22 cellular contexts compared by ENCODE assay signal in the genomic region with DNA sequence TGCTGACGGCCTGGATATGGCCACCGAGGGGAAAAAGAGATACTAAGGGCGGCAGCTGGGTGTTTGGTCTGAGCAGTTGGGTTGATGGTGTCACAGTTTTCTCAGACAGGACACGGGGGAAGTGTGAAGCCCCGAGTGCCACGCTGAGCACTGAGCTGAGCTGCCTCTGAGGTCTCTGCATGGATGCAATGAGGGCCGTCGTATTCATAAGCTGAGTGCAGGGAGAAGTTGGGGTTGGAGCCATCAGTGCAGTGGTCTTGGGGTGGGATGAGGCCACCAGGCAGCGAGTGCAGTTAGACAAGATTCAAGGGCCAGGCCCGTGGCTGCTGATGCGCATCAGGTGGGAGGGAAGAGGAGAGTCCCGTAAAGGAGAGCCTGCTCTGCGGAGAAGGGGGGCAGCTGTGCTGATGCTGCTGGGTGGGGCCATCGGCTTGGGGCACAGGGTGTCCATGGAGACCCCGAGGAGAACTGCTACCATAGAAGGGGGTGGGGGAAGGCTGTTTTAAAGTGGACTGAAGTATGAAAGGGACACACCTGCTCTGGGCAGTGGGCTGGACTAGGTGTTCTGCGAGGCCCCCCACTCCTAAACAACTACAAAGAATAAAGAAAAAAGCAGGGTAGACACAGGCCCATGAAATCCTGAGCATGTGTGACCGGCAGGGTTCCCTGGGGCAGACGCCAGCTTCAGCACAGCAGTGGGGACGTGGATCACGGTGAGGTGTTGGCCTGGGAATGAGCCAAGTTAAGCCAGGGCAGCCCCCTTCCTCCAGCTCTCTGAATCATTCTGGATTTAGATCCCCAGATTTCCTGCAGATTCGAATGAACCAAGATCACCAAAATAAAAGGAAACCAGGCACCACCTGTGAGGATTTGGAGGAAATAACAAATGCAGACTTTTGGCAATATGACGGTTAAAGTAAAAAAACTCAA. TPM values are rescaled to one million over a fixed set of nuclear protein-coding genes. Genes with fewer than 3 reads are reported as not detected.
A peak's percentile ranks its signal among the peaks of the same experiment; 100 is the strongest.
DNase-seq lines count a peak whose midpoint lies in the region; FAIRE-seq and TF ChIP-seq lines count a peak whose summit lies in the region.
"Had no signal": no experiment of that assay in that cellular context is flagged by ENCODE, and none has a peak within 500 bp of the region (broad histone marks: within the 10 kb centered on the region; RNA-seq: fewer than 3 reads in every experiment).

No MANE protein-coding gene starts in this region.

- no peak overlapping the region for H2AFZ ChIP-seq in osteoblast (ENCODE audit: low read length)

- H3K9me3 ChIP-seq in osteoblast (ENCODE audit: low read depth, low read length) = no peaks in the 10 kb centered on the region
- H3K9me3 ChIP-seq: BLaER1 treated with 17β-estradiol and CSF1 and Interleukin-3, amounts not matched to agents 10 nM and 100 nM had no signal

- H3K9me3 Mint-ChIP-seq in endothelial cell (ENCODE audit: unreplicated experiment) = no peaks in the 10 kb centered on the region

- H3K4me3 Mint-ChIP-seq in endothelial cell (ENCODE audit: unreplicated experiment) = peak overlapping the region; percentile 51

- H3K27me3 Mint-ChIP-seq in endothelial cell (ENCODE audit: unreplicated experiment) = peaks cover 7% of the 10 kb centered on the region

- H3K27ac ChIP-seq in RWPE1 (peak overlapping the region; percentile 66), osteoblast (ENCODE audit: low read depth, low read length) (no peak overlapping the region)
- H3K27ac ChIP-seq: BLaER1 treated with 17β-estradiol and CSF1 and Interleukin-3, amounts not matched to agents 10 nM and 100 nM had no signal

- POLR2A ChIA-PET in RWPE1 (lab: Yijun Ruan, JAX; ENCODE audit: low non-redundant PET) = interaction anchor here (0.9 kb wide), 1 partner anchor 105 kb away, joined by 3 read pairs; no protein-coding TSS in a partner anchor

- CTCF ChIA-PET in RWPE1 (lab: Yijun Ruan, JAX) = no interaction called here

- no peak overlapping the region for H3K4me2 ChIP-seq in osteoblast (ENCODE audit: insufficient read depth, low read length)
- H3K4me2 ChIP-seq: BLaER1 treated with 17β-estradiol and CSF1 and Interleukin-3, amounts not matched to agents 10 nM and 100 nM had no signal

- peaks cover 84% of the 10 kb centered on the region for H3K36me3 ChIP-seq in osteoblast (ENCODE audit: insufficient read depth, low read length)

- H3K4me1 ChIP-seq in osteoblast (ENCODE audit: insufficient read depth, low read length) = peaks cover 7% of the 10 kb centered on the region
- H3K4me1 ChIP-seq: BLaER1 treated with 17β-estradiol and CSF1 and Interleukin-3, amounts not matched to agents 10 nM and 100 nM had no signal

- H4K20me1 ChIP-seq in osteoblast (ENCODE audit: insufficient read depth, low read length) = peaks cover 40% of the 10 kb centered on the region

- peaks cover 14% of the 10 kb centered on the region for H3K79me2 ChIP-seq in osteoblast (ENCODE audit: insufficient read depth, low read length)

- peaks cover 3% of the 10 kb centered on the region for H3K4me1 Mint-ChIP-seq in endothelial cell (ENCODE audit: unreplicated experiment)

- TF ChIP-seq CTCF in RWPE1 (conservative IDR thresholded peaks at IDR 0.05; ENCODE audit: low read depth) (no peak), endothelial cell (IDR thresholded peaks at IDR 0.05; ENCODE audit: unreplicated experiment) (no peak), osteoblast (IDR thresholded peaks at IDR 0.05; ENCODE audit: extremely low read depth, low read depth, low read length) (no peak)

- no peak overlapping the region for H3K4me3 ChIP-seq in osteoblast (ENCODE audit: insufficient read depth, low read length)
- H3K4me3 ChIP-seq: BLaER1 treated with 17β-estradiol and CSF1 and Interleukin-3, amounts not matched to agents 10 nM and 100 nM had no signal

- H3K27me3 ChIP-seq in osteoblast (ENCODE audit: insufficient read depth, low read length) = no peaks in the 10 kb centered on the region
- H3K27me3 ChIP-seq: BLaER1 treated with 17β-estradiol and CSF1 and Interleukin-3, amounts not matched to agents 10 nM and 100 nM had no signal

- H3K36me3 Mint-ChIP-seq in endothelial cell (ENCODE audit: low read depth, unreplicated experiment) = peaks cover 45% of the 10 kb centered on the region

- H3K27ac Mint-ChIP-seq in endothelial cell (ENCODE audit: unreplicated experiment) = no peak overlapping the region

- FAIRE-seq in HTR-8/SVneo (lab: Jason Lieb, UNC) = no peak
- FAIRE-seq: A204.1, GM12892, RCC 7860 had no signal

- DNase-seq in AG20443 (ENCODE audit: low spot score) (peak; percentile 5), RWPE1 (ENCODE audit: low spot score) (no peak), endothelial cell (ENCODE audit: low spot score) (no peak), osteoblast (ENCODE audit: insufficient read length, low spot score, missing footprints) (peak; percentile 91), COLO829 (ENCODE audit: low spot score) (no peak), HTR-8/SVneo (ENCODE audit: insufficient read length, low spot score) (no peak), midbrain (lab: John Stamatoyannopoulos, UW) (no peak), LoVo (ENCODE audit: low spot score) (no peak)
- DNase-seq: DMS 273 treated with DMSO at 0.1 percent for 48 hours, GDM1, Karpas-422, MM.1S, NCI-H1105 treated with DMSO at 0.1 percent for 48 hours, NCI-H1694 treated with DMSO at 0.1 percent for 48 hours, NCI-H345, NCI-H526 treated with DMSO at 0.1 percent for 48 hours, SHP77 had no signal

RNA-seq across cellular contexts. Expression of gene IL34, which starts 19.7 kb away (rescaled TPM):
- total RNA-seq in endothelial cell (ENCODE audit: unreplicated experiment) = 1.6 TPM
- total RNA-seq in osteoblast = 5.6 and 9.4 TPM in 2 replicates
- total RNA-seq: H4 had no signal

RNA-seq across cellular contexts. Expression of gene MTSS2, which starts 19.8 kb away (rescaled TPM):
- total RNA-seq in endothelial cell (ENCODE audit: unreplicated experiment) (82.6 TPM), osteoblast (54.2 and 56.5 TPM in 2 replicates)

Comparison
In these comparisons a context has a peak if more than half of its experiments do, and no peak if none do; other contexts are left out.
1. DNase-seq: peak in AG20443 (single experiment) and osteoblast (single experiment); none in RWPE1 (single experiment), endothelial cell (single experiment), COLO829 (single experiment), HTR-8/SVneo (single experiment), midbrain (single experiment) and LoVo (single experiment).